In genomic region chr5:138028262-138028976, GRCh38 we compare ENCODE assay signal across 8 cellular contexts. TPM values are rescaled to one million over a fixed set of nuclear protein-coding genes. Genes with fewer than 3 reads are reported as not detected.
"Had no signal": no experiment of that assay in that cellular context is flagged by ENCODE, and none has a peak within 500 bp of the region (broad histone marks: within the 10 kb centered on the region; RNA-seq: fewer than 3 reads in every experiment).

No MANE protein-coding gene starts in this region.

RNA-seq across cellular contexts. Expression of gene WNT8A, which starts 55.4 kb away (rescaled TPM):
- total RNA-seq: adrenal gland, heart right ventricle, lower leg skin, mesenteric fat pad, osteoblast, psoas muscle, upper lobe of left lung had no signal
- polyA plus RNA-seq: adrenal gland, heart right ventricle, psoas muscle, small intestine had no signal
